17 cellular contexts compared by ENCODE assay signal in genomic region chr12:6584293-6584692, GRCh38. TPM values are rescaled to one million over a fixed set of nuclear protein-coding genes. Genes with fewer than 3 reads are reported as not detected.
A peak's percentile ranks its signal among the peaks of the same experiment; 100 is the strongest.
DNase-seq lines count a peak whose midpoint lies in the region; TF ChIP-seq lines count a peak whose summit lies in the region.
"Had no signal": no experiment of that assay in that cellular context is flagged by ENCODE, and none has a peak within 500 bp of the region (broad histone marks: within the 10 kb centered on the region; RNA-seq: fewer than 3 reads in every experiment).

No MANE protein-coding gene starts in this region.

- TF ChIP-seq CTCF in MCF 10A (IDR thresholded peaks at IDR 0.05; ENCODE audit: unreplicated experiment) (no peak), mammary epithelial cell (conservative IDR thresholded peaks at IDR 0.05 in 1 of 2, IDR thresholded peaks at IDR 0.05 in 1 of 2; ENCODE audit: extremely low read depth in 1 of 2, insufficient read depth in 1 of 2, low read depth in 1 of 2, low read length in 2 of 2) (no peak), osteoblast (IDR thresholded peaks at IDR 0.05; ENCODE audit: extremely low read depth, low read depth, low read length) (no peak), glutamatergic neuron (IDR thresholded peaks at IDR 0.05; ENCODE audit: partially characterized antibody, unreplicated experiment) (no peak), Peyer's patch (IDR thresholded peaks at IDR 0.05) (no peak)

- no peaks in the 10 kb centered on the region for H3K4me1 ChIP-seq in mammary epithelial cell (ENCODE audit: insufficient read depth, low read length)
- H3K4me1 ChIP-seq in osteoblast (ENCODE audit: insufficient read depth, low read length), result no peaks in the 10 kb centered on the region
- no peaks in the 10 kb centered on the region for H3K4me1 ChIP-seq in Peyer's patch
- H3K4me1 ChIP-seq: A549, HAP-1 had no signal

- peak; percentile 9 for DNase-seq in MCF 10A (ENCODE audit: unreplicated experiment)
- no peak for DNase-seq in mammary epithelial cell
- peak; percentile 24 for DNase-seq in amniotic epithelial cell (ENCODE audit: low read depth)
- DNase-seq in osteoblast (ENCODE audit: insufficient read length, low spot score, missing footprints), result no peak
- DNase-seq in glutamatergic neuron, result no peak
- no peak for DNase-seq in Peyer's patch
- no peak for DNase-seq in dermis blood vessel endothelial cell
- DNase-seq: AML-193; Calu3; CD4-positive, alpha-beta memory T cell; DMS79 treated with DMSO at 0.1 percent for 48 hours; GF-D8 had no signal

- H3K27me3 ChIP-seq in mammary epithelial cell (ENCODE audit: insufficient read depth, low read length) (no peaks in the 10 kb centered on the region), osteoblast (ENCODE audit: insufficient read depth, low read length) (no peaks in the 10 kb centered on the region), Peyer's patch (no peaks in the 10 kb centered on the region)

- H3K79me2 ChIP-seq in mammary epithelial cell (ENCODE audit: insufficient read depth, low read length) (peaks cover 2% of the 10 kb centered on the region), osteoblast (ENCODE audit: insufficient read depth, low read length) (peaks cover 12% of the 10 kb centered on the region)

- POLR2A ChIA-PET in MCF 10A (lab: Yijun Ruan, JAX), result interaction anchor here (0.7 to 2.2 kb wide), 3 partner anchors 15 to 20 kb away, joined by 3 to 6 read pairs (median 3); partner anchors contain the start of gene NOP2

- H3K27me3 Mint-ChIP-seq in MCF 10A (ENCODE audit: insufficient read depth, unreplicated experiment), result no peaks in the 10 kb centered on the region
- peaks cover 8% of the 10 kb centered on the region for H3K27me3 Mint-ChIP-seq in glutamatergic neuron (ENCODE audit: unreplicated experiment)
- H3K27me3 Mint-ChIP-seq: CD4-positive, alpha-beta memory T cell had no signal

- no peak overlapping the region for H3K27ac ChIP-seq in mammary epithelial cell (ENCODE audit: insufficient read depth, low read depth, low read length)
- H3K27ac ChIP-seq in osteoblast (ENCODE audit: low read depth, low read length), result peak overlapping the region; percentile 41
- no peak overlapping the region for H3K27ac ChIP-seq in Peyer's patch
- H3K27ac ChIP-seq: 22Rv1, A549 had no signal

- H3K9me3 ChIP-seq in mammary epithelial cell (replicated peaks; ENCODE audit: insufficient read depth, low read length) (no peaks in the 10 kb centered on the region), osteoblast (ENCODE audit: low read depth, low read length) (no peaks in the 10 kb centered on the region), Peyer's patch (no peaks in the 10 kb centered on the region)
- H3K9me3 ChIP-seq: A549, HAP-1 had no signal

- BruUV-seq in MCF 10A (replicated peaks; lab: Mats Ljungman, UMichigan) (no TSS peak), mammary epithelial cell (replicated peaks; lab: Mats Ljungman, UMichigan) (no TSS peak)

- H3K36me3 ChIP-seq in mammary epithelial cell (ENCODE audit: insufficient read depth, low read length) (peaks cover 61% of the 10 kb centered on the region), osteoblast (ENCODE audit: insufficient read depth, low read length) (peaks cover 84% of the 10 kb centered on the region), Peyer's patch (peaks cover 0 to 98% (median 0%) of the 10 kb centered on the region in 3 donors)

- intact Hi-C loops in MCF 10A (cut with micrococcal nuclease) (no loop called here), mammary epithelial cell (cut with micrococcal nuclease) (no loop called here)

- H3K9me3 Mint-ChIP-seq in MCF 10A (ENCODE audit: unreplicated experiment) (no peaks in the 10 kb centered on the region), glutamatergic neuron (ENCODE audit: unreplicated experiment) (peaks cover 2% of the 10 kb centered on the region)
- H3K9me3 Mint-ChIP-seq: CD14-positive monocyte; CD4-positive, alpha-beta memory T cell had no signal

- H3K4me2 ChIP-seq in mammary epithelial cell (ENCODE audit: insufficient read depth, low read depth, low read length) (no peak overlapping the region), osteoblast (ENCODE audit: insufficient read depth, low read length) (no peak overlapping the region)
- H3K4me2 ChIP-seq: A549 had no signal

- TF ChIP-seq POLR2A in Peyer's patch (IDR thresholded peaks at IDR 0.05), result no peak

- H3K9ac ChIP-seq in mammary epithelial cell (ENCODE audit: insufficient read depth, low read length), result no peak overlapping the region

- in situ Hi-C loops in mammary epithelial cell (cut with MboI; ENCODE audit: low sequenced_read_pairs in 2 of 2), result no loop called here

- H3K36me3 Mint-ChIP-seq in MCF 10A (ENCODE audit: insufficient read depth, unreplicated experiment), result peaks cover 96% of the 10 kb centered on the region
- H3K36me3 Mint-ChIP-seq in glutamatergic neuron (ENCODE audit: unreplicated experiment), result no peaks in the 10 kb centered on the region

- 57% methylated on average over 10 of the region's 10 CpGs for WGBS in mammary epithelial cell (ENCODE audit: low coverage, missing lambda C conversion rate)

- dilution Hi-C loops in mammary epithelial cell (cut with HindIII; ENCODE audit: low sequenced_read_pairs), result no loop called here

- H3K4me3 ChIP-seq in mammary epithelial cell (replicated peaks in 1 of 3; ENCODE audit: insufficient read depth in 1 of 3, low read depth in 2 of 3, low read length in 3 of 3) (no peak overlapping the region), osteoblast (ENCODE audit: insufficient read depth, low read length) (no peak overlapping the region), Peyer's patch (no peak overlapping the region)
- H3K4me3 ChIP-seq: A549, HAP-1 had no signal

- no peak overlapping the region for H2AFZ ChIP-seq in mammary epithelial cell (ENCODE audit: low read depth, low read length)
- no peak overlapping the region for H2AFZ ChIP-seq in osteoblast (ENCODE audit: low read length)

- CTCF ChIA-PET in MCF 10A (lab: Yijun Ruan, JAX), result interaction anchor here (1.0 to 1.6 kb wide), 2 partner anchors 22 to 45 kb away, joined by 3 to 5 read pairs; no protein-coding TSS in a partner anchor
- CTCF ChIA-PET in mammary epithelial cell (lab: Charles Lee; ENCODE audit: low non-redundant PET), result no interaction called here

- no peak overlapping the region for H3K4me3 Mint-ChIP-seq in MCF 10A (ENCODE audit: unreplicated experiment)
- no peak overlapping the region for H3K4me3 Mint-ChIP-seq in glutamatergic neuron (ENCODE audit: unreplicated experiment)
- H3K4me3 Mint-ChIP-seq: CD14-positive monocyte; CD4-positive, alpha-beta memory T cell had no signal

- H4K20me1 ChIP-seq in mammary epithelial cell (ENCODE audit: insufficient read depth, low read length), result no peaks in the 10 kb centered on the region
- H4K20me1 ChIP-seq in osteoblast (ENCODE audit: insufficient read depth, low read length), result peaks cover 14% of the 10 kb centered on the region

- no peak overlapping the region for H3K27ac Mint-ChIP-seq in MCF 10A (ENCODE audit: low read depth, unreplicated experiment)
- H3K27ac Mint-ChIP-seq in glutamatergic neuron (ENCODE audit: unreplicated experiment), result no peak overlapping the region
- H3K27ac Mint-ChIP-seq: CD14-positive monocyte had no signal

- peaks cover 5% of the 10 kb centered on the region for H3K4me1 Mint-ChIP-seq in MCF 10A (ENCODE audit: insufficient read depth, unreplicated experiment)
- H3K4me1 Mint-ChIP-seq in glutamatergic neuron (ENCODE audit: low read depth, unreplicated experiment), result no peaks in the 10 kb centered on the region
- H3K4me1 Mint-ChIP-seq: CD14-positive monocyte had no signal

RNA-seq across cellular contexts. Expression of gene NOP2, which starts 16.2 kb away (rescaled TPM):
- total RNA-seq in MCF 10A (2022) (97.1 and 108 TPM in 2 replicates), mammary epithelial cell (10 to 100 TPM; 29.5 to 84.2 TPM), osteoblast (18.3 and 21.4 TPM in 2 replicates), glutamatergic neuron (ENCODE audit: unreplicated experiment) (53.5 TPM), Peyer's patch (100 to 1,000 TPM in 1 of 4 donors, 10 to 100 TPM in 3; 21.4 to 135 (median 43.6) TPM), dermis blood vessel endothelial cell (15.5 and 19.3 TPM in 2 replicates)
- 62.7 TPM for polyA plus RNA-seq in mammary epithelial cell
- 80.8 TPM for polyA minus RNA-seq in mammary epithelial cell

RNA-seq across cellular contexts. Expression of gene CHD4, which starts 22.9 kb away (rescaled TPM):
- 135 and 151 TPM in 2 replicates for total RNA-seq in MCF 10A (2022)
- 100 to 1,000 TPM; 178 to 187 TPM for total RNA-seq in mammary epithelial cell
- polyA plus RNA-seq in mammary epithelial cell, result 85.5 TPM
- polyA minus RNA-seq in mammary epithelial cell, result 298 TPM
- total RNA-seq in osteoblast, result 238 and 259 TPM in 2 replicates
- 957 TPM for total RNA-seq in glutamatergic neuron (ENCODE audit: unreplicated experiment)
- 100 to 1,000 TPM; 129 to 209 (median 167) TPM for total RNA-seq in Peyer's patch
- total RNA-seq in dermis blood vessel endothelial cell, result 213 and 302 TPM in 2 replicates

RNA-seq across cellular contexts. Expression of gene IFFO1, which starts 28.5 kb away (rescaled TPM):
- total RNA-seq in MCF 10A (2022) (0.49 and 1.1 TPM in 2 replicates), mammary epithelial cell (1 to 10 TPM; 1.9 to 2.2 TPM), osteoblast (12.7 and 13.4 TPM in 2 replicates), glutamatergic neuron (ENCODE audit: unreplicated experiment) (50.3 TPM), Peyer's patch (10 to 100 TPM in 2 of 4 donors, 1 to 10 TPM in 2; 7.8 to 50.3 (median 9.5) TPM), dermis blood vessel endothelial cell (13.1 and 13.6 TPM in 2 replicates)
- 3.0 TPM for polyA plus RNA-seq in mammary epithelial cell
- polyA minus RNA-seq in mammary epithelial cell, result 0.26 TPM

RNA-seq across cellular contexts. Expression of gene GAPDH, which starts 50.0 kb away (rescaled TPM):
- total RNA-seq in MCF 10A (2022) (2,995 and 4,097 TPM in 2 replicates), mammary epithelial cell (over 10,000 TPM in 1 of 2 donors, 1,000 to 10,000 TPM in 1; 6,493 to 13,434 TPM), osteoblast (4,846 and 5,173 TPM in 2 replicates), glutamatergic neuron (ENCODE audit: unreplicated experiment) (2,124 TPM), Peyer's patch (1,000 to 10,000 TPM; 1,939 to 3,624 (median 2,830) TPM), dermis blood vessel endothelial cell (4,017 and 6,422 TPM in 2 replicates)
- polyA plus RNA-seq in mammary epithelial cell, result 20,785 TPM
- 16,557 TPM for polyA minus RNA-seq in mammary epithelial cell

RNA-seq across cellular contexts. Expression of gene LPAR5, which starts 51.5 kb away (rescaled TPM):
- total RNA-seq in MCF 10A (2022) (2.5 and 2.7 TPM in 2 replicates), mammary epithelial cell (under 1 TPM in 1 of 2 donors, not detected in 1; 0.14 TPM), osteoblast (under 0.01 TPM in 1 of 2 replicates, not detected in the other), glutamatergic neuron (ENCODE audit: unreplicated experiment) (not detected), Peyer's patch (10 to 100 TPM; 18.7 to 36.2 (median 25.3) TPM), dermis blood vessel endothelial cell (not detected in 2 replicates)
- polyA plus RNA-seq in mammary epithelial cell, result 0.12 TPM
- not detected for polyA minus RNA-seq in mammary epithelial cell
- total RNA-seq: HT-29 had no signal

Comparison
In these comparisons a context has a peak if more than half of its experiments do, and no peak if none do; other contexts are left out.
1. DNase-seq: peak in MCF 10A (single experiment) and amniotic epithelial cell (single experiment); none in mammary epithelial cell (single experiment), osteoblast (single experiment), glutamatergic neuron (single experiment), Peyer's patch (0 of 3) and dermis blood vessel endothelial cell (single experiment).